ENCODE assay signal across 24 cellular contexts in genomic region chr19:50264483-50265186, GRCh38.
A peak's percentile ranks its signal among the peaks of the same experiment; 100 is the strongest.
DNase-seq lines count a peak whose midpoint lies in the region; ATAC-seq, FAIRE-seq and TF ChIP-seq lines count a peak whose summit lies in the region.
"Had no signal": no experiment of that assay in that cellular context is flagged by ENCODE, and none has a peak within 500 bp of the region (broad histone marks: within the 10 kb centered on the region; RNA-seq: fewer than 3 reads in every experiment).

No MANE protein-coding gene starts in this region.

- intact Hi-C loops in activated naive CD4-positive, alpha-beta T cell treated with anti-CD3 and anti-CD28 coated beads for 36 hours (cut with micrococcal nuclease), result no loop called here
- intact Hi-C loops in GM12878 (cut with micrococcal nuclease; ENCODE audit: unreplicated experiment), result no loop called here

- H3K14ac ChIP-seq in trophoblast cell (ENCODE audit: low read length), result no peak overlapping the region

- no peak overlapping the region for H2BK12ac ChIP-seq in trophoblast cell (ENCODE audit: low read length)

- H3K9ac ChIP-seq in GM12878 (ENCODE audit: control insufficient read depth, insufficient read depth, low read length) (no peak overlapping the region), trophoblast cell (ENCODE audit: low read length) (peak overlapping the region; percentile 48)

- no peak overlapping the region for H4K91ac ChIP-seq in trophoblast cell (ENCODE audit: low read depth, low read length)

- no peak overlapping the region for H3K4me3 Mint-ChIP-seq in activated naive CD4-positive, alpha-beta T cell treated with anti-CD3 and anti-CD28 coated beads for 36 hours
- H3K4me3 Mint-ChIP-seq in activated T-helper 17 cell treated with anti-CD3 and anti-CD28 coated beads, Interleukin-2, amount 50 U/mL, for 72 hours, result no peak overlapping the region
- H3K4me3 Mint-ChIP-seq: brain; CD4-positive, CD25-positive, alpha-beta regulatory T cell; HFFc6; T-cell had no signal

- no peaks in the 10 kb centered on the region for H3K79me2 ChIP-seq in GM12878 (ENCODE audit: control insufficient read depth, insufficient read depth, low read length)
- no peaks in the 10 kb centered on the region for H3K79me2 ChIP-seq in trophoblast cell (ENCODE audit: control insufficient read depth, insufficient read depth, low read length, poor library complexity)

- peaks cover 11% of the 10 kb centered on the region for H3K27me3 Mint-ChIP-seq in activated naive CD4-positive, alpha-beta T cell treated with anti-CD3 and anti-CD28 coated beads for 36 hours (ENCODE audit: low read depth)
- peaks cover 17% of the 10 kb centered on the region for H3K27me3 Mint-ChIP-seq in activated T-helper 17 cell treated with anti-CD3 and anti-CD28 coated beads, Interleukin-2, amount 50 U/mL, for 72 hours
- H3K27me3 Mint-ChIP-seq: CD4-positive, CD25-positive, alpha-beta regulatory T cell had no signal

- RAD21 ChIA-PET in GM12878 (lab: Charles Lee; ENCODE audit: unreplicated experiment), result interaction anchor here (1.1 to 1.5 kb wide), 3 partner anchors 51 to 93 kb away, joined by 3 to 10 read pairs (median 3); partner anchors contain the start of gene KCNC3

- no peaks in the 10 kb centered on the region for H3K9me3 Mint-ChIP-seq in activated naive CD4-positive, alpha-beta T cell treated with anti-CD3 and anti-CD28 coated beads for 36 hours
- H3K9me3 Mint-ChIP-seq in activated T-helper 17 cell treated with anti-CD3 and anti-CD28 coated beads, Interleukin-2, amount 50 U/mL, for 72 hours, result no peaks in the 10 kb centered on the region
- H3K9me3 Mint-ChIP-seq: activated T-helper 2 cell treated with anti-CD3 and anti-CD28 coated beads, Interferon-gamma antibody, Interleukin-2, Interleukin-4, amounts not matched to agents 10 μg/mL and 5 μg/mL and 100 μg/mL, durations not matched to agents 14 hours and 24 hours and 36 hours; HFFc6; T-cell had no signal

- no peaks in the 10 kb centered on the region for H3K36me3 Mint-ChIP-seq in activated naive CD4-positive, alpha-beta T cell treated with anti-CD3 and anti-CD28 coated beads for 36 hours (ENCODE audit: low read depth)
- H3K36me3 Mint-ChIP-seq in activated T-helper 17 cell treated with anti-CD3 and anti-CD28 coated beads, Interleukin-2, amount 50 U/mL, for 72 hours (ENCODE audit: low read depth), result no peaks in the 10 kb centered on the region
- H3K36me3 Mint-ChIP-seq: T-cell had no signal

- TF ChIP-seq RAD21 in GM12878 (IDR thresholded peaks at IDR 0.05; ENCODE audit: insufficient read depth, low read depth, low read length), result 0 out of 2 replicates have a peak, but pooled peaks have one; percentile 8

- no peak for ATAC-seq in GM12878
- no peak for ATAC-seq in activated T-helper 17 cell treated with anti-CD3 and anti-CD28 coated beads, Interleukin-2, amount 50 U/mL, for 72 hours (replicated peaks)
- ATAC-seq: left lung, sciatic nerve, T-cell had no signal

- BruUV-seq in GM12878 (replicated peaks; lab: Mats Ljungman, UMichigan), result no TSS peak

- H3K36me3 ChIP-seq in GM12878 (ENCODE audit: control insufficient read depth in 2 of 2, insufficient read depth in 2 of 2, low read length in 1 of 2), result no peaks in the 10 kb centered on the region
- H3K36me3 ChIP-seq in trophoblast cell (ENCODE audit: control insufficient read depth in 1 of 2, insufficient read depth in 2 of 2, low read length in 2 of 2), result peaks cover 8 to 16% of the 10 kb centered on the region in 2 experiments
- H3K36me3 ChIP-seq: uterus had no signal

- H3K4me1 ChIP-seq in GM12878 (ENCODE audit: control insufficient read depth, insufficient read depth, low read length), result no peaks in the 10 kb centered on the region
- H3K4me1 ChIP-seq in trophoblast cell (ENCODE audit: control insufficient read depth in 1 of 2, insufficient read depth in 2 of 2, low read length in 2 of 2), result no peaks in the 10 kb centered on the region
- H3K4me1 ChIP-seq: left lung, uterus had no signal

- H3K27ac Mint-ChIP-seq in activated naive CD4-positive, alpha-beta T cell treated with anti-CD3 and anti-CD28 coated beads for 36 hours, result no peak overlapping the region
- H3K27ac Mint-ChIP-seq in activated T-helper 17 cell treated with anti-CD3 and anti-CD28 coated beads, Interleukin-2, amount 50 U/mL, for 72 hours, result no peak overlapping the region
- H3K27ac Mint-ChIP-seq: activated T-helper 2 cell treated with anti-CD3 and anti-CD28 coated beads, Interferon-gamma antibody, Interleukin-2, Interleukin-4, amounts not matched to agents 10 μg/mL and 5 μg/mL and 100 μg/mL, durations not matched to agents 14 hours and 24 hours and 36 hours; brain; CD4-positive, CD25-positive, alpha-beta regulatory T cell; HFFc6; T-cell had no signal

- TF ChIP-seq CTCF in GM12878 (IDR thresholded peaks at IDR 0.05 in 2 of 3, conservative IDR thresholded peaks at IDR 0.05 in 1 of 3; ENCODE audit: control insufficient read depth in 2 of 3, extremely low read depth in 1 of 3, insufficient read depth in 1 of 3, low read depth in 3 of 3, low read length in 3 of 3), result peak in 1 of 3 experiments; percentile 24; a peak in 2 of 6 replicates

- TF ChIP-seq POLR2A in GM12878 (IDR thresholded peaks at IDR 0.05; ENCODE audit: low read depth, low read length), result no peak

- H3K4me3 ChIP-seq in GM12878 (no peak overlapping the region), trophoblast cell (ENCODE audit: low read depth, low read length) (no peak overlapping the region)
- H3K4me3 ChIP-seq: left lung, uterus had no signal

- no peak overlapping the region for H3K4me2 ChIP-seq in GM12878 (ENCODE audit: control insufficient read depth, insufficient read depth)
- no peak overlapping the region for H3K4me2 ChIP-seq in trophoblast cell (ENCODE audit: low read length)

- no peaks in the 10 kb centered on the region for H3K4me1 Mint-ChIP-seq in activated naive CD4-positive, alpha-beta T cell treated with anti-CD3 and anti-CD28 coated beads for 36 hours (ENCODE audit: low read depth)
- no peaks in the 10 kb centered on the region for H3K4me1 Mint-ChIP-seq in activated T-helper 17 cell treated with anti-CD3 and anti-CD28 coated beads, Interleukin-2, amount 50 U/mL, for 72 hours
- H3K4me1 Mint-ChIP-seq: brain, T-cell had no signal

- H3K79me1 ChIP-seq in trophoblast cell (ENCODE audit: low read length), result no peaks in the 10 kb centered on the region

- H2AFZ ChIP-seq in GM12878 (ENCODE audit: control insufficient read depth, low read depth, low read length) (no peak overlapping the region), trophoblast cell (ENCODE audit: insufficient read depth, low read length, poor library complexity) (no peak overlapping the region)

- CTCF ChIA-PET in activated naive CD4-positive, alpha-beta T cell treated with anti-CD3 and anti-CD28 coated beads for 36 hours (lab: Charles Lee), result no interaction called here
- CTCF ChIA-PET in HEK293T (lab: Yijun Ruan, JAX), result interaction anchor here (0.5 to 1.0 kb wide), 2 partner anchors 64 to 148 kb away, joined by 3 to 5 read pairs; partner anchors contain the start of gene KCNC3
- CTCF ChIA-PET in GM12878 (lab: Yijun Ruan, JAX), result interaction anchor here (0.7 to 2.1 kb wide), 7 partner anchors 10 to 657 kb away, joined by 3 to 14 read pairs (median 3); partner anchors contain the start of gene KCNC3

- H3K9me3 ChIP-seq in GM12878 (replicated peaks; ENCODE audit: control insufficient read depth, insufficient read depth, low read length) (no peaks in the 10 kb centered on the region; the same call in 2 of the 3 replicates), trophoblast cell (ENCODE audit: insufficient read depth, low read depth, low read length) (peaks cover 5% of the 10 kb centered on the region)
- H3K9me3 ChIP-seq: left lung, uterus had no signal

- no peaks in the 10 kb centered on the region for H4K20me1 ChIP-seq in GM12878 (ENCODE audit: control insufficient read depth, insufficient read depth)

- no peak overlapping the region for H3K4ac ChIP-seq in trophoblast cell (ENCODE audit: low read depth, low read length)

- H2BK120ac ChIP-seq in trophoblast cell (ENCODE audit: insufficient read depth, low read length, poor library complexity), result no peak overlapping the region

- SMC1A ChIA-PET in GM12878 (lab: Charles Lee; ENCODE audit: uncharacterized antibody, unreplicated experiment), result interaction anchor here (0.6 to 1.2 kb wide), 4 partner anchors 10 to 99 kb away, joined by 3 read pairs; no protein-coding TSS in a partner anchor

- DNase-seq in activated naive CD4-positive, alpha-beta T cell treated with anti-CD3 and anti-CD28 coated beads for 36 hours, result peak; percentile 16
- DNase-seq in activated naive CD4-positive, alpha-beta T cell treated with Interleukin-2 at 50 U/mL for 16 hours, result no peak
- peak; percentile 22 for DNase-seq in HEK293T (ENCODE audit: extremely low spot score)
- DNase-seq in GM12878 (ENCODE audit: low read depth, low spot score), result no peak
- no peak for DNase-seq in trophoblast cell
- no peak for DNase-seq in CD1c-positive myeloid dendritic cell (ENCODE audit: extremely low spot score)
- no peak for DNase-seq in AML-193 (lab: John Stamatoyannopoulos, UW)
- DNase-seq: activated CD4-positive, alpha-beta T cell treated with anti-CD3 and anti-CD28 coated beads for 48 hours; CD4-positive, CD25-positive, alpha-beta regulatory T cell; DMS 273 treated with DMSO at 0.1 percent for 48 hours; head of caudate nucleus; HFFc6; IMR-90; left lung; MM.1S; NCI-H2081 treated with DMSO at 0.1 percent for 48 hours; T-cell; uterus had no signal

- H4K8ac ChIP-seq in trophoblast cell (ENCODE audit: low read depth, low read length), result no peak overlapping the region

- H2AK5ac ChIP-seq in trophoblast cell (ENCODE audit: low read length), result no peak overlapping the region

- in situ Hi-C loops in GM12878 (cut with MboI), result no loop called here

- 38% methylated on average over 8 of the region's 8 CpGs for WGBS in GM12878 (ENCODE audit: insufficient coverage, insufficient replicate concordance, low lambda C conversion rate, missing lambda C conversion rate)
- WGBS in trophoblast cell (ENCODE audit: extremely low coverage, insufficient coverage, insufficient read length), result no CpG with 5 or more reads among the region's 8 CpGs

- no peak overlapping the region for H3K27ac ChIP-seq in GM12878 (ENCODE audit: control insufficient read depth, insufficient read depth)
- H3K27ac ChIP-seq in trophoblast cell (ENCODE audit: low read depth, low read length), result no peak overlapping the region
- H3K27ac ChIP-seq: HL-60, left lung, uterus had no signal

- POLR2A ChIA-PET in HEK293T (lab: Yijun Ruan, JAX) (interaction anchor here (1.2 kb wide), 1 partner anchor 24 kb away, joined by 3 read pairs; no protein-coding TSS in a partner anchor), GM12878 (lab: Charles Lee) (interaction anchor here (0.6 kb wide), 1 partner anchor 32 kb away, joined by 3 read pairs; no protein-coding TSS in a partner anchor)

- H3K18ac ChIP-seq in trophoblast cell (ENCODE audit: low read length), result no peak overlapping the region

- no peaks in the 10 kb centered on the region for H3K27me3 ChIP-seq in GM12878 (replicated peaks in 1 of 2; ENCODE audit: control insufficient read depth in 2 of 2, insufficient read depth in 2 of 2, low read length in 1 of 2)
- H3K27me3 ChIP-seq in trophoblast cell (ENCODE audit: insufficient read depth, low read length), result no peaks in the 10 kb centered on the region
- H3K27me3 ChIP-seq: uterus had no signal

- FAIRE-seq in GM12878 (lab: Jason Lieb, UNC), result no peak
- FAIRE-seq: colon had no signal

- no peak overlapping the region for H3K23ac ChIP-seq in trophoblast cell (ENCODE audit: low read length)

- H2BK5ac ChIP-seq in trophoblast cell (ENCODE audit: low read depth, low read length, poor library complexity), result no peak overlapping the region

- TF ChIP-seq EP300 in GM12878 (IDR thresholded peaks at IDR 0.05; ENCODE audit: borderline replicate concordance in 1 of 2, control insufficient read depth in 1 of 2, low read depth in 2 of 2, low read length in 2 of 2), result no peak

- no peak overlapping the region for H4K12ac ChIP-seq in trophoblast cell (ENCODE audit: low read depth, low read length)

Comparison
In these comparisons a context has a peak if more than half of its experiments do, and no peak if none do; other contexts are left out.
1. DNase-seq: peak in activated naive CD4-positive, alpha-beta T cell treated with anti-CD3 and anti-CD28 coated beads for 36 hours (single experiment) and HEK293T (single experiment); none in activated naive CD4-positive, alpha-beta T cell treated with Interleukin-2 at 50 U/mL for 16 hours (single experiment), GM12878 (single experiment), trophoblast cell (0 of 2), CD1c-positive myeloid dendritic cell (single experiment) and AML-193 (0 of 2).